ENCODE assay signal across 23 cellular contexts in genomic region chr6:167952512-167952859, GRCh38. TPM values are rescaled to one million over a fixed set of nuclear protein-coding genes. Genes with fewer than 3 reads are reported as not detected.
DNase-seq lines count a peak whose midpoint lies in the region; ATAC-seq and TF ChIP-seq lines count a peak whose summit lies in the region.
"Had no signal": no experiment of that assay in that cellular context is flagged by ENCODE, and none has a peak within 500 bp of the region (broad histone marks: within the 10 kb centered on the region; RNA-seq: fewer than 3 reads in every experiment).

No MANE protein-coding gene starts in this region.

- DNase-seq in NCI-H345 (lab: John Stamatoyannopoulos, UW): peak; percentile 19
- no peak for DNase-seq in NCI-H345 treated with DMSO at 0.1 percent for 48 hours (lab: John Stamatoyannopoulos, UW; ENCODE audit: unreplicated experiment)
- peak; percentile 72 for DNase-seq in NCI-H748 (lab: John Stamatoyannopoulos, UW; ENCODE audit: unreplicated experiment)
- DNase-seq in epithelial cell of esophagus (ENCODE audit: low read depth): peak; percentile 40
- DNase-seq in mucosa of descending colon: no peak
- DNase-seq in activated CD4-positive, CD25-positive, alpha-beta regulatory T cell (lab: John Stamatoyannopoulos, UW): no peak
- no peak for DNase-seq in DMS 273 (lab: John Stamatoyannopoulos, UW; ENCODE audit: unreplicated experiment)
- DNase-seq: 8988T; Caco-2; CD4-positive, alpha-beta T cell; DMS153; GDM1; GOT3; MV-4-11; NCI-H187; NCI-H226; NCI-H526; RPMI8226; SHP77 treated with DMSO at 0.1 percent for 48 hours had no signal

- peak; percentile 59 for ATAC-seq in mucosa of descending colon
- no peak for ATAC-seq in HG03432 (IDR thresholded peaks at IDR 0.05; ENCODE audit: unreplicated experiment)
- ATAC-seq: HCT116, SK-N-SH treated with all-trans-retinoic acid at 6 μM for 48 hours had no signal

- H3K4me1 ChIP-seq in mucosa of descending colon (ENCODE audit: low read depth): peaks cover 3% of the 10 kb centered on the region

- no peaks in the 10 kb centered on the region for H3K9me3 ChIP-seq in mucosa of descending colon
- H3K9me3 ChIP-seq: Caco-2 had no signal

- H3K36me3 ChIP-seq in mucosa of descending colon (ENCODE audit: low read depth): peaks cover 15% of the 10 kb centered on the region

- TF ChIP-seq CTCF in epithelial cell of esophagus (IDR thresholded peaks at IDR 0.05; ENCODE audit: insufficient read depth, low read depth, low read length, missing control alignments): no peak
- no peak for TF ChIP-seq CTCF in mucosa of descending colon (IDR thresholded peaks at IDR 0.05)

- intact Hi-C loops in mucosa of descending colon (cut with DNase I, micrococcal nuclease): no loop called here

- H3K4me3 ChIP-seq in epithelial cell of esophagus (ENCODE audit: low read length) (no peak overlapping the region), mucosa of descending colon (no peak overlapping the region)

RNA-seq across cellular contexts. Expression of gene KIF25, which starts 45.0 kb away (rescaled TPM):
- 1 to 10 TPM in 1 of 3 donors, under 1 TPM in 2; 0.14 to 1.1 (median 0.41) TPM for total RNA-seq in mucosa of descending colon
- total RNA-seq: Caco-2; CD4-positive, alpha-beta T cell; Daoy had no signal

Comparison
In these comparisons a context has a peak if more than half of its experiments do, and no peak if none do; other contexts are left out.
1. DNase-seq: peak in NCI-H345 (single experiment), NCI-H748 (single experiment) and epithelial cell of esophagus (single experiment); none in NCI-H345 treated with DMSO at 0.1 percent for 48 hours (single experiment), mucosa of descending colon (0 of 3), activated CD4-positive, CD25-positive, alpha-beta regulatory T cell (0 of 4) and DMS 273 (single experiment).